Comparison of ENCODE assay signal across 18 cellular contexts in genomic region chr16:88762941-88763340, GRCh38. TPM values are rescaled to one million over a fixed set of nuclear protein-coding genes. Genes with fewer than 3 reads are reported as not detected.
DNase-seq lines count a peak whose midpoint lies in the region; ATAC-seq and TF ChIP-seq lines count a peak whose summit lies in the region.
"Had no signal": no experiment of that assay in that cellular context is flagged by ENCODE, and none has a peak within 500 bp of the region (broad histone marks: within the 10 kb centered on the region; RNA-seq: fewer than 3 reads in every experiment).

No MANE protein-coding gene starts in this region.

- no peaks in the 10 kb centered on the region for H3K9me3 ChIP-seq in esophagus squamous epithelium
- H3K9me3 ChIP-seq in upper lobe of left lung = no peaks in the 10 kb centered on the region
- H3K9me3 ChIP-seq: right atrium auricular region had no signal

- H3K4me1 ChIP-seq in esophagus squamous epithelium = peaks cover 30 to 100% (median 55%) of the 10 kb centered on the region in 3 donors
- H3K4me1 ChIP-seq in upper lobe of left lung = peaks cover 82 to 97% (median 89%) of the 10 kb centered on the region in 4 donors

- TF ChIP-seq POLR2A in esophagus squamous epithelium (IDR thresholded peaks at IDR 0.05) (no peak), upper lobe of left lung (IDR thresholded peaks at IDR 0.05) (no peak)

- WGBS in esophagus squamous epithelium, 2 donors = 80 to 93% methylated on average over 3 to 4 of the region's 10 CpGs
- WGBS in upper lobe of left lung, 2 donors = 73% methylated on average over 10 of the region's 10 CpGs; no CpG with 5 or more reads in 1 of the 2 donors

- H3K4me3 Mint-ChIP-seq in nephron = no peak overlapping the region
- H3K4me3 Mint-ChIP-seq: activated T-cell treated with anti-CD3 and anti-CD28 coated beads, Interleukin-2, amount 50 U/mL, for 72 hours had no signal

- intact Hi-C loops in esophagus squamous epithelium (cut with DNase I) = no loop called here

- H3K27ac ChIP-seq in esophagus squamous epithelium = peak overlapping the region in 3 of 4 donors; percentile 59 to 86 (median 78)
- peak overlapping the region; percentile 19 to 79 (median 64) for H3K27ac ChIP-seq in upper lobe of left lung
- H3K27ac ChIP-seq: right atrium auricular region had no signal

- TF ChIP-seq CTCF in LNCaP clone FGC (IDR thresholded peaks at IDR 0.05; ENCODE audit: control insufficient read depth, extremely low read depth, insufficient read depth) (no peak), esophagus squamous epithelium (IDR thresholded peaks at IDR 0.05) (no peak), nephron (IDR thresholded peaks at IDR 0.05; ENCODE audit: unreplicated experiment in 3 of 3) (no peak), upper lobe of left lung (IDR thresholded peaks at IDR 0.05) (no peak)

- H3K9me3 Mint-ChIP-seq in nephron = no peaks in the 10 kb centered on the region
- H3K9me3 Mint-ChIP-seq: activated naive CD4-positive, alpha-beta T cell treated with anti-CD3 and anti-CD28 coated beads, Interleukin-2, amount 50 U/mL, for 72 hours; activated T-cell treated with anti-CD3 and anti-CD28 coated beads, Interleukin-2, amount 50 U/mL, for 72 hours had no signal

- no peak for TF ChIP-seq EP300 in upper lobe of left lung (IDR thresholded peaks at IDR 0.05)

- H3K4me1 Mint-ChIP-seq in nephron = peaks cover 13% of the 10 kb centered on the region

- H3K27ac Mint-ChIP-seq in nephron = peak overlapping the region in 2 of 3 experiments; percentile 57 to 63
- H3K27ac Mint-ChIP-seq: activated naive CD4-positive, alpha-beta T cell treated with anti-CD3 and anti-CD28 coated beads, Interleukin-2, amount 50 U/mL, for 72 hours; activated T-cell treated with anti-CD3 and anti-CD28 coated beads, Interleukin-2, amount 50 U/mL, for 72 hours had no signal

- H3K27me3 Mint-ChIP-seq in nephron (ENCODE audit: low read depth) = peaks cover 16% of the 10 kb centered on the region

- no peak for ATAC-seq in upper lobe of left lung (ENCODE audit: low FRiP score in 2 of 2)
- no peak for ATAC-seq in GM19324 (IDR thresholded peaks at IDR 0.05; ENCODE audit: low FRiP score, unreplicated experiment)
- ATAC-seq: activated naive CD4-positive, alpha-beta T cell treated with anti-CD3 and anti-CD28 coated beads, Interleukin-2, amount 50 U/mL, for 72 hours; activated T-cell treated with anti-CD3 and anti-CD28 coated beads, Interleukin-2, amount 50 U/mL, for 72 hours had no signal

- no peaks in the 10 kb centered on the region for H3K36me3 Mint-ChIP-seq in nephron (ENCODE audit: low read depth)
- H3K36me3 Mint-ChIP-seq: activated naive CD4-positive, alpha-beta T cell treated with anti-CD3 and anti-CD28 coated beads, Interleukin-2, amount 50 U/mL, for 72 hours had no signal

- DNase-seq in LNCaP clone FGC (ENCODE audit: low read depth) (no peak), esophagus squamous epithelium (lab: John Stamatoyannopoulos, UW) (no peak), upper lobe of left lung (peak in 1 of 2 donors; percentile 56), LoVo (ENCODE audit: low spot score) (no peak), cerebellar cortex (ENCODE audit: low spot score) (no peak), NCI-H774 (lab: John Stamatoyannopoulos, UW) (no peak)
- DNase-seq: activated CD4-positive, alpha-beta T cell treated with anti-CD3 and anti-CD28 coated beads for 1 hour; activated CD8-positive, alpha-beta memory T cell treated with anti-CD3 and anti-CD28 coated beads for 24 hours; activated T-cell treated with anti-CD3 and anti-CD28 coated beads, Interleukin-2, amount 50 U/mL, for 72 hours; NCI-H187; NCI-H345; NK-92 treated with Interleukin-12 subunit alpha and Interleukin-12 subunit beta, amount 100 ng/mL, for 24 hours; stimulated activated naive CD4-positive, alpha-beta T cell had no signal

- H3K36me3 ChIP-seq in esophagus squamous epithelium (peaks cover 0 to 45% (median 0%) of the 10 kb centered on the region in 3 donors), upper lobe of left lung (peaks cover 0 to 23% (median 0%) of the 10 kb centered on the region in 4 donors)
- H3K36me3 ChIP-seq: right atrium auricular region had no signal

- H3K4me3 ChIP-seq in LNCaP clone FGC (ENCODE audit: low read depth, low read length) (peak overlapping the region; percentile 17; the same call in 1 of the 2 replicates), esophagus squamous epithelium (no peak overlapping the region), upper lobe of left lung (no peak overlapping the region)
- H3K4me3 ChIP-seq: right atrium auricular region, tibial nerve had no signal

- H3K27me3 ChIP-seq in esophagus squamous epithelium (no peaks in the 10 kb centered on the region), upper lobe of left lung (no peaks in the 10 kb centered on the region)
- H3K27me3 ChIP-seq: right atrium auricular region, tibial nerve had no signal

RNA-seq across cellular contexts. Expression of gene PIEZO1, which starts 22.1 kb away (rescaled TPM):
- total RNA-seq in esophagus squamous epithelium = 100 to 1,000 TPM in 2 of 4 donors, 10 to 100 TPM in 2; 46.0 to 131 (median 103) TPM
- 100 to 1,000 TPM; 107 to 535 (median 239) TPM for total RNA-seq in upper lobe of left lung

RNA-seq across cellular contexts. Expression of gene CDT1, which starts 40.6 kb away (rescaled TPM):
- total RNA-seq in esophagus squamous epithelium = 10 to 100 TPM in 3 of 4 donors, 1 to 10 TPM in 1; 7.7 to 20.7 (median 11.2) TPM
- total RNA-seq in upper lobe of left lung = 1 to 10 TPM in 5 of 6 donors, not detected in 1; 2.3 to 4.7 (median 3.5) TPM

RNA-seq across cellular contexts. Expression of gene APRT, which starts 48.8 kb away (rescaled TPM):
- total RNA-seq in esophagus squamous epithelium (100 to 1,000 TPM; 186 to 314 (median 250) TPM), upper lobe of left lung (100 to 1,000 TPM in 4 of 6 donors, 10 to 100 TPM in 2; 76.5 to 147 (median 124) TPM)

RNA-seq across cellular contexts. Expression of gene CTU2, which starts 56.6 kb away (rescaled TPM):
- total RNA-seq in esophagus squamous epithelium (10 to 100 TPM in 1 of 4 donors, 1 to 10 TPM in 3; 4.4 to 13.2 (median 6.3) TPM), upper lobe of left lung (10 to 100 TPM in 5 of 6 donors, 1 to 10 TPM in 1; 9.4 to 31.4 (median 20.6) TPM)

RNA-seq across cellular contexts. Expression of gene RNF166, which starts 56.7 kb away (rescaled TPM):
- total RNA-seq in esophagus squamous epithelium (10 to 100 TPM in 2 of 4 donors, 1 to 10 TPM in 2; 7.1 to 16.8 (median 9.6) TPM), upper lobe of left lung (100 to 1,000 TPM in 1 of 6 donors, 10 to 100 TPM in 5; 23.2 to 101 (median 64.6) TPM)
